Comparison of ENCODE assay signal across 1 cellular context in genomic region chrX:119853449-119853848, GRCh38.
TF ChIP-seq lines count a peak whose summit lies in the region.

No MANE protein-coding gene starts in this region.

TF ChIP-seq in SK-N-SH treated with all-trans-retinoic acid at 6 μM for 48 hours, 23 proteins besides CTCF, POLR2A, EP300 and RAD21 (continued from another document):
- TF ChIP-seq TSHZ2 (CRISPR knock-in tag; IDR thresholded peaks at IDR 0.05): no peak
- no peak for TF ChIP-seq PPARA (CRISPR knock-in tag; IDR thresholded peaks at IDR 0.05; ENCODE audit: borderline replicate concordance)
- no peak for TF ChIP-seq ZFP30 (CRISPR knock-in tag; IDR thresholded peaks at IDR 0.05)
- TF ChIP-seq RARB (CRISPR knock-in tag; IDR thresholded peaks at IDR 0.05): no peak
- TF ChIP-seq OSR1 (CRISPR knock-in tag; IDR thresholded peaks at IDR 0.05): no peak
